8 cellular contexts compared by ENCODE assay signal in genomic region chr16:67969286-67970039, GRCh38. TPM values are rescaled to one million over a fixed set of nuclear protein-coding genes. Genes with fewer than 3 reads are reported as not detected.
DNase-seq lines count a peak whose midpoint lies in the region; ATAC-seq, FAIRE-seq and TF ChIP-seq lines count a peak whose summit lies in the region.

No MANE protein-coding gene starts in this region.

- ATAC-seq in A549 (no peak), memory B cell (ENCODE audit: low read depth) (peak; percentile 46), HG02870 (IDR thresholded peaks at IDR 0.05; ENCODE audit: unreplicated experiment) (no peak)

- POLR2A ChIA-PET in A549 (lab: Yijun Ruan, JAX) (no interaction called here), MCF 10A (lab: Yijun Ruan, JAX) (interaction anchor here (0.6 to 5.0 kb wide), 6 partner anchors 8 to 803 kb away, joined by 3 to 40 read pairs (median 4); partner anchors contain the start of genes DDX28 and DUS2)

- WGBS in A549 (ENCODE audit: missing lambda C conversion rate), result 87% methylated on average over 24 of the region's 37 CpGs

- FAIRE-seq in A549 (lab: Jason Lieb, UNC), result no peak

- peak overlapping the region; percentile 89 for H3K4me2 ChIP-seq in A549

- intact Hi-C loops in MCF 10A (cut with micrococcal nuclease), result loop anchor here (5.0 kb wide), 1 partner anchor 268 kb away; the partner anchor contains the start of gene ESRP2

- no TSS peak for BruUV-seq in MCF 10A (replicated peaks; lab: Mats Ljungman, UMichigan)

- H3K4me3 ChIP-seq in A549 (peak overlapping the region; percentile 95), HFF-Myc (replicated peaks; ENCODE audit: low read depth, low read length) (peak overlapping the region; percentile 94)

- peak overlapping the region; percentile 82 for H3K4me3 Mint-ChIP-seq in MCF 10A (ENCODE audit: unreplicated experiment)
- peak overlapping the region; percentile 83 for H3K4me3 Mint-ChIP-seq in memory B cell

- DNase-seq in A549 (ENCODE audit: low read depth in 1 of 2, low spot score in 1 of 2) (no peak), HFF-Myc (ENCODE audit: extremely low read depth, low read depth) (no peak), MCF 10A (ENCODE audit: unreplicated experiment) (no peak), memory B cell (ENCODE audit: low spot score in 2 of 2) (no peak), NK-92 (lab: John Stamatoyannopoulos, UW; ENCODE audit: unreplicated experiment) (no peak), NCI-H187 (lab: John Stamatoyannopoulos, UW) (no peak), DMS114 treated with DMSO at 0.1 percent for 48 hours (lab: John Stamatoyannopoulos, UW; ENCODE audit: unreplicated experiment) (no peak)

- H3K9me3 Mint-ChIP-seq in MCF 10A (ENCODE audit: unreplicated experiment) (no peaks in the 10 kb centered on the region), memory B cell (no peaks in the 10 kb centered on the region)

- peak overlapping the region; percentile 94 to 95 for H3K27ac ChIP-seq in A549

- H3K27me3 Mint-ChIP-seq in MCF 10A (ENCODE audit: insufficient read depth, unreplicated experiment) (no peaks in the 10 kb centered on the region), memory B cell (no peaks in the 10 kb centered on the region)

- TF ChIP-seq CTCF in A549 (IDR thresholded peaks at IDR 0.05), result no peak
- no peak for TF ChIP-seq CTCF in HFF-Myc (IDR thresholded peaks at IDR 0.05; ENCODE audit: low read depth, low read length, missing control alignments)
- no peak for TF ChIP-seq CTCF in MCF 10A (IDR thresholded peaks at IDR 0.05; ENCODE audit: unreplicated experiment)

- peaks cover 25% of the 10 kb centered on the region for H3K4me1 ChIP-seq in A549

- CTCF ChIA-PET in A549 (lab: Yijun Ruan, JAX) (interaction anchor here (0.6 to 2.1 kb wide), 4 partner anchors 12 to 71 kb away, joined by 3 to 11 read pairs (median 4); no protein-coding TSS in a partner anchor), MCF 10A (lab: Yijun Ruan, JAX) (interaction anchor here (0.6 to 0.9 kb wide), 5 partner anchors 13 to 308 kb away, joined by 3 to 6 read pairs (median 4); no protein-coding TSS in a partner anchor)

- no peak for TF ChIP-seq POLR2A in A549 (IDR thresholded peaks at IDR 0.05; ENCODE audit: low read length)

- TF ChIP-seq RAD21 in A549 (conservative IDR thresholded peaks at IDR 0.05 in 1 of 2, IDR thresholded peaks at IDR 0.05 in 1 of 2), result no peak

- H3K27ac Mint-ChIP-seq in MCF 10A (ENCODE audit: low read depth, unreplicated experiment) (no peak overlapping the region), memory B cell (peak overlapping the region; percentile 22)

- H3K36me3 Mint-ChIP-seq in MCF 10A (ENCODE audit: insufficient read depth, unreplicated experiment) (peaks cover 13% of the 10 kb centered on the region), memory B cell (no peaks in the 10 kb centered on the region)

- H3K4me1 Mint-ChIP-seq in MCF 10A (ENCODE audit: insufficient read depth, unreplicated experiment), result peaks cover 26% of the 10 kb centered on the region
- peaks cover 19% of the 10 kb centered on the region for H3K4me1 Mint-ChIP-seq in memory B cell

- no peak for TF ChIP-seq EP300 in A549 (IDR thresholded peaks at IDR 0.05)

- H3K9me3 ChIP-seq in A549, result no peaks in the 10 kb centered on the region

TF ChIP-seq in A549, 52 proteins besides CTCF, POLR2A, EP300 and RAD21:
- TF ChIP-seq ESRRA (IDR thresholded peaks at IDR 0.05; ENCODE audit: borderline replicate concordance, low read length) (no peak), EHF (CRISPR knock-in tag; IDR thresholded peaks at IDR 0.05) (no peak), ZSCAN20 (CRISPR knock-in tag; IDR thresholded peaks at IDR 0.05) (no peak)

RNA-seq across cellular contexts. Expression of gene SLC12A4, which starts 1.0 kb away (rescaled TPM):
- polyA plus RNA-seq in A549 (2011; rRNA removed) (18.2 and 19.5 TPM in 2 replicates), A549 (2017; fragmentation: RNase III; extraction: RNeasy Plus Mini Kit Qiagen cat#74134 plus additional on column Dnase treatment) (32.6 to 34.7 TPM (median 33.2 TPM) in 3 replicates)
- 31.7 and 34.8 TPM in 2 replicates for polyA plus RNA-seq in A549 (2012; cell fraction: cytosol; rRNA removed)
- polyA plus RNA-seq in A549 (2012; cell fraction: nucleus; rRNA removed), result 134 and 182 TPM in 2 replicates
- polyA minus RNA-seq in A549 (2011; rRNA and poly(A)+ RNA removed), result 57.8 and 60.3 TPM in 2 replicates
- 107 TPM in 2 replicates for total RNA-seq in MCF 10A (2022)

RNA-seq across cellular contexts. Expression of gene DPEP3, which starts 10.8 kb away (rescaled TPM):
- not detected in 2 replicates for polyA plus RNA-seq in A549 (2011; rRNA removed)
- polyA plus RNA-seq in A549 (2012; cell fraction: cytosol; rRNA removed), result not detected in 2 replicates
- 0.02 TPM in 1 of 2 replicates, not detected in the other for polyA plus RNA-seq in A549 (2012; cell fraction: nucleus; rRNA removed)
- polyA plus RNA-seq in A549 (2017; fragmentation: RNase III; extraction: RNeasy Plus Mini Kit Qiagen cat#74134 plus additional on column Dnase treatment), result not detected in 3 replicates
- polyA minus RNA-seq in A549 (2011; rRNA and poly(A)+ RNA removed), result not detected in 2 replicates
- total RNA-seq in MCF 10A (2022), result not detected in 2 replicates

RNA-seq across cellular contexts. Expression of gene LCAT, which starts 25.5 kb away (rescaled TPM):
- polyA plus RNA-seq in A549 (2011; rRNA removed) (1.7 and 2.6 TPM in 2 replicates), A549 (2017; fragmentation: RNase III; extraction: RNeasy Plus Mini Kit Qiagen cat#74134 plus additional on column Dnase treatment) (8.4 to 11.2 TPM (median 10.0 TPM) in 3 replicates)
- 5.6 and 7.2 TPM in 2 replicates for polyA plus RNA-seq in A549 (2012; cell fraction: cytosol; rRNA removed)
- 61.3 and 65.9 TPM in 2 replicates for polyA plus RNA-seq in A549 (2012; cell fraction: nucleus; rRNA removed)
- polyA minus RNA-seq in A549 (2011; rRNA and poly(A)+ RNA removed), result 0.66 and 1.5 TPM in 2 replicates
- 35.3 and 44.5 TPM in 2 replicates for total RNA-seq in MCF 10A (2022)

RNA-seq across cellular contexts. Expression of gene DPEP2, which starts 29.8 kb away (rescaled TPM):
- polyA plus RNA-seq in A549 (2011; rRNA removed) (not detected in 2 replicates), A549 (2017; fragmentation: RNase III; extraction: RNeasy Plus Mini Kit Qiagen cat#74134 plus additional on column Dnase treatment) (not detected in 3 replicates)
- polyA plus RNA-seq in A549 (2012; cell fraction: cytosol; rRNA removed), result not detected in 2 replicates
- not detected in 2 replicates for polyA plus RNA-seq in A549 (2012; cell fraction: nucleus; rRNA removed)
- polyA minus RNA-seq in A549 (2011; rRNA and poly(A)+ RNA removed), result not detected in 2 replicates
- not detected in 2 replicates for total RNA-seq in MCF 10A (2022)

RNA-seq across cellular contexts. Expression of gene PSMB10, which starts 32.8 kb away (rescaled TPM):
- polyA plus RNA-seq in A549 (2011; rRNA removed) (11.0 and 11.3 TPM in 2 replicates), A549 (2017; fragmentation: RNase III; extraction: RNeasy Plus Mini Kit Qiagen cat#74134 plus additional on column Dnase treatment) (51.9 to 53.5 TPM (median 52.4 TPM) in 3 replicates)
- 74.3 and 76.3 TPM in 2 replicates for polyA plus RNA-seq in A549 (2012; cell fraction: cytosol; rRNA removed)
- polyA plus RNA-seq in A549 (2012; cell fraction: nucleus; rRNA removed), result 57.1 and 62.6 TPM in 2 replicates
- 5.2 and 6.7 TPM in 2 replicates for polyA minus RNA-seq in A549 (2011; rRNA and poly(A)+ RNA removed)
- 20.3 and 32.7 TPM in 2 replicates for total RNA-seq in MCF 10A (2022)
